In genomic region chr2:157178865-157179264, GRCh38 we compare ENCODE assay signal across 15 cellular contexts.
DNase-seq lines count a peak whose midpoint lies in the region; ATAC-seq and TF ChIP-seq lines count a peak whose summit lies in the region.
"Had no signal": no experiment of that assay in that cellular context is flagged by ENCODE, and none has a peak within 500 bp of the region (broad histone marks: within the 10 kb centered on the region; RNA-seq: fewer than 3 reads in every experiment).

No MANE protein-coding gene starts in this region.

- H3K4me1 Mint-ChIP-seq in activated CD4-positive, alpha-beta T cell treated with anti-CD3 and anti-CD28 coated beads for 36 hours, result peaks cover 7% of the 10 kb centered on the region
- H3K4me1 Mint-ChIP-seq in HFFc6 (ENCODE audit: low read depth), result peaks cover 72% of the 10 kb centered on the region
- no peaks in the 10 kb centered on the region for H3K4me1 Mint-ChIP-seq in WTC11
- peaks cover under 1% of the 10 kb centered on the region for H3K4me1 Mint-ChIP-seq in stimulated activated effector memory CD8-positive, alpha-beta T cell treated with anti-CD3 and anti-CD28 coated beads, Interleukin-12 subunit alpha, Interleukin-12 subunit beta, amount 100 ng/mL, for 72 hours

- no peaks in the 10 kb centered on the region for H3K36me3 ChIP-seq in lower lobe of right lung
- H3K36me3 ChIP-seq in adrenal gland (replicated peaks in 1 of 2), result no peaks in the 10 kb centered on the region

- no peaks in the 10 kb centered on the region for H3K36me3 Mint-ChIP-seq in activated CD4-positive, alpha-beta T cell treated with anti-CD3 and anti-CD28 coated beads for 36 hours (ENCODE audit: low read depth)
- H3K36me3 Mint-ChIP-seq in HFFc6 (ENCODE audit: low read depth) (peaks cover 18% of the 10 kb centered on the region), WTC11 (no peaks in the 10 kb centered on the region)
- no peaks in the 10 kb centered on the region for H3K36me3 Mint-ChIP-seq in stimulated activated effector memory CD8-positive, alpha-beta T cell treated with anti-CD3 and anti-CD28 coated beads, Interleukin-12 subunit alpha, Interleukin-12 subunit beta, amount 100 ng/mL, for 72 hours

- CTCF ChIA-PET in activated CD4-positive, alpha-beta T cell treated with anti-CD3 and anti-CD28 coated beads for 36 hours (lab: Charles Lee), result interaction anchor here (0.8 kb wide), 1 partner anchor 15 kb away, joined by 3 read pairs; no protein-coding TSS in a partner anchor
- CTCF ChIA-PET in WTC11 (lab: Charles Lee), result interaction anchor here (0.6 to 1.0 kb wide), 3 partner anchors 10 to 15 kb away, joined by 3 to 5 read pairs (median 4); no protein-coding TSS in a partner anchor

- no peak overlapping the region for H3K4me3 Mint-ChIP-seq in activated CD4-positive, alpha-beta T cell treated with anti-CD3 and anti-CD28 coated beads for 36 hours
- H3K4me3 Mint-ChIP-seq in HFFc6 (no peak overlapping the region), WTC11 (no peak overlapping the region)
- no peak overlapping the region for H3K4me3 Mint-ChIP-seq in stimulated activated effector memory CD8-positive, alpha-beta T cell treated with anti-CD3 and anti-CD28 coated beads, Interleukin-12 subunit alpha, Interleukin-12 subunit beta, amount 100 ng/mL, for 72 hours
- H3K4me3 Mint-ChIP-seq: activated T-cell treated with anti-CD3 and anti-CD28 coated beads, Interleukin-2, amount 50 U/mL, for 24 hours had no signal

- no peaks in the 10 kb centered on the region for H3K27me3 ChIP-seq in lower lobe of right lung (ENCODE audit: low read depth)
- no peaks in the 10 kb centered on the region for H3K27me3 ChIP-seq in adrenal gland
- H3K27me3 ChIP-seq: hepatocyte had no signal

- POLR2A ChIA-PET in activated CD4-positive, alpha-beta T cell treated with anti-CD3 and anti-CD28 coated beads for 36 hours (lab: Charles Lee), result no interaction called here
- POLR2A ChIA-PET in WTC11 (lab: Charles Lee), result no interaction called here

- H3K27ac Mint-ChIP-seq in activated CD4-positive, alpha-beta T cell treated with anti-CD3 and anti-CD28 coated beads for 36 hours, result no peak overlapping the region
- H3K27ac Mint-ChIP-seq in HFFc6, result no peak overlapping the region
- H3K27ac Mint-ChIP-seq in WTC11, result no peak overlapping the region
- H3K27ac Mint-ChIP-seq in stimulated activated effector memory CD8-positive, alpha-beta T cell treated with anti-CD3 and anti-CD28 coated beads, Interleukin-12 subunit alpha, Interleukin-12 subunit beta, amount 100 ng/mL, for 72 hours, result no peak overlapping the region
- H3K27ac Mint-ChIP-seq: activated T-cell treated with anti-CD3 and anti-CD28 coated beads, Interleukin-2, amount 50 U/mL, for 24 hours had no signal

- no peak for ATAC-seq in activated CD4-positive, alpha-beta T cell treated with anti-CD3 and anti-CD28 coated beads for 36 hours
- ATAC-seq in WTC11, result no peak
- no peak for ATAC-seq in lower lobe of right lung
- ATAC-seq in stimulated activated effector memory CD8-positive, alpha-beta T cell treated with anti-CD3 and anti-CD28 coated beads, Interleukin-12 subunit alpha, Interleukin-12 subunit beta, amount 100 ng/mL, for 72 hours, result no peak
- ATAC-seq: left colon had no signal

- peaks cover 1% of the 10 kb centered on the region for H3K9me3 Mint-ChIP-seq in activated CD4-positive, alpha-beta T cell treated with anti-CD3 and anti-CD28 coated beads for 36 hours (ENCODE audit: low read depth)
- H3K9me3 Mint-ChIP-seq in HFFc6 (no peaks in the 10 kb centered on the region; the same call in 1 of the 2 replicates), WTC11 (peaks cover 16% of the 10 kb centered on the region)
- H3K9me3 Mint-ChIP-seq in stimulated activated effector memory CD8-positive, alpha-beta T cell treated with anti-CD3 and anti-CD28 coated beads, Interleukin-12 subunit alpha, Interleukin-12 subunit beta, amount 100 ng/mL, for 72 hours, result no peaks in the 10 kb centered on the region
- H3K9me3 Mint-ChIP-seq: activated T-cell treated with anti-CD3 and anti-CD28 coated beads, Interleukin-2, amount 50 U/mL, for 24 hours had no signal

- H3K9me3 ChIP-seq in lower lobe of right lung (no peaks in the 10 kb centered on the region), adrenal gland (replicated peaks in 1 of 3) (no peaks in the 10 kb centered on the region)

- peak; percentile 70 for TF ChIP-seq CTCF in HFFc6 (IDR thresholded peaks at IDR 0.05)
- no peak for TF ChIP-seq CTCF in WTC11 (IDR thresholded peaks at IDR 0.05)
- peak; percentile 26 for TF ChIP-seq CTCF in lower lobe of right lung (IDR thresholded peaks at IDR 0.05)
- TF ChIP-seq CTCF in adrenal gland (IDR thresholded peaks at IDR 0.05), result peak in 1 of 6 experiments; percentile 6

- peak; percentile 14 for DNase-seq in activated CD4-positive, alpha-beta T cell treated with anti-CD3 and anti-CD28 coated beads for 36 hours
- no peak for DNase-seq in activated CD4-positive, alpha-beta T cell treated with anti-CD3 and anti-CD28 coated beads, Interleukin-2, amount 50 U/mL, for 48 hours
- DNase-seq in HFFc6, result no peak
- peak; percentile 20 for DNase-seq in WTC11 (ENCODE audit: low spot score)
- DNase-seq in lower lobe of right lung, result no peak
- no peak for DNase-seq in 8988T
- no peak for DNase-seq in adrenal gland
- DNase-seq in stimulated activated effector memory CD8-positive, alpha-beta T cell treated with anti-CD3 and anti-CD28 coated beads, Interleukin-12 subunit alpha, Interleukin-12 subunit beta, amount 100 ng/mL, for 72 hours (ENCODE audit: low spot score in 2 of 2), result no peak
- DNase-seq: activated CD4-positive, alpha-beta T cell treated with anti-CD3 and anti-CD28 coated beads for 1 hour; activated T-cell treated with anti-CD3 and anti-CD28 coated beads, Interleukin-2, amount 50 U/mL, for 24 hours; DMS53; left colon; NCI-H1417; NCI-H446 treated with DMSO at 0.1 percent for 48 hours had no signal

- H3K4me1 ChIP-seq in lower lobe of right lung (peaks cover 15% of the 10 kb centered on the region), adrenal gland (replicated peaks in 1 of 2) (peaks cover 0 to 5% of the 10 kb centered on the region in 2 donors)

- intact Hi-C loops in activated CD4-positive, alpha-beta T cell treated with anti-CD3 and anti-CD28 coated beads for 36 hours (cut with DNase I, micrococcal nuclease), result no loop called here
- intact Hi-C loops in lower lobe of right lung (cut with DNase I) (no loop called here), adrenal gland (cut with DNase I) (no loop called here)

- no peak for TF ChIP-seq POLR2A in adrenal gland (IDR thresholded peaks at IDR 0.05)

- no peak overlapping the region for H3K27ac ChIP-seq in lower lobe of right lung
- no peak overlapping the region for H3K27ac ChIP-seq in adrenal gland
- H3K27ac ChIP-seq: hepatocyte had no signal

- H3K4me3 ChIP-seq in lower lobe of right lung, result no peak overlapping the region
- H3K4me3 ChIP-seq in adrenal gland, result no peak overlapping the region
- H3K4me3 ChIP-seq: hepatocyte had no signal

- peaks cover 2% of the 10 kb centered on the region for H3K27me3 Mint-ChIP-seq in activated CD4-positive, alpha-beta T cell treated with anti-CD3 and anti-CD28 coated beads for 36 hours
- no peaks in the 10 kb centered on the region; the same call in 1 of the 2 replicates for H3K27me3 Mint-ChIP-seq in HFFc6 (ENCODE audit: insufficient read depth)
- H3K27me3 Mint-ChIP-seq in WTC11 (ENCODE audit: low read depth), result no peaks in the 10 kb centered on the region

TF ChIP-seq in WTC11, 78 proteins besides CTCF, POLR2A, EP300 and RAD21 (continues in another document):
- TF ChIP-seq ATF3 (CRISPR knock-in tag; conservative IDR thresholded peaks at IDR 0.05), result no peak
- no peak for TF ChIP-seq ARID4B (CRISPR knock-in tag; IDR thresholded peaks at IDR 0.05; ENCODE audit: borderline replicate concordance)
- no peak for TF ChIP-seq TEAD1 (CRISPR knock-in tag; IDR thresholded peaks at IDR 0.05)
- TF ChIP-seq ZBTB21 (CRISPR knock-in tag; IDR thresholded peaks at IDR 0.05; ENCODE audit: borderline replicate concordance), result no peak
- no peak for TF ChIP-seq ZNF416 (CRISPR knock-in tag; IDR thresholded peaks at IDR 0.05)
- TF ChIP-seq ZNF317 (CRISPR knock-in tag; IDR thresholded peaks at IDR 0.05; ENCODE audit: borderline replicate concordance, low read depth), result no peak

Comparison
In these comparisons a context has a peak if more than half of its experiments do, and no peak if none do; other contexts are left out.
1. DNase-seq: peak in activated CD4-positive, alpha-beta T cell treated with anti-CD3 and anti-CD28 coated beads for 36 hours (single experiment) and WTC11 (single experiment); none in activated CD4-positive, alpha-beta T cell treated with anti-CD3 and anti-CD28 coated beads, Interleukin-2, amount 50 U/mL, for 48 hours (0 of 2), HFFc6 (single experiment), lower lobe of right lung (single experiment), 8988T (single experiment), adrenal gland (0 of 7) and stimulated activated effector memory CD8-positive, alpha-beta T cell treated with anti-CD3 and anti-CD28 coated beads, Interleukin-12 subunit alpha, Interleukin-12 subunit beta, amount 100 ng/mL, for 72 hours (0 of 2).